18 cellular contexts compared by ENCODE assay signal in genomic region chr1:179762241-179762640, GRCh38. TPM values are rescaled to one million over a fixed set of nuclear protein-coding genes. Genes with fewer than 3 reads are reported as not detected.
DNase-seq lines count a peak whose midpoint lies in the region; TF ChIP-seq lines count a peak whose summit lies in the region.
"Had no signal": no experiment of that assay in that cellular context is flagged by ENCODE, and none has a peak within 500 bp of the region (broad histone marks: within the 10 kb centered on the region; RNA-seq: fewer than 3 reads in every experiment).

No MANE protein-coding gene starts in this region.

- intact Hi-C loops in thyroid gland (cut with DNase I) (no loop called here), posterior vena cava (cut with DNase I) (no loop called here)

- DNase-seq in SJCRH30 (no peak), mesothelial cell of epicardium (ENCODE audit: low spot score in 2 of 2, unreplicated experiment in 2 of 2) (no peak), thyroid gland (peak; percentile 56 to 61), posterior vena cava (ENCODE audit: low spot score) (no peak), SHP77 treated with DMSO at 0.1 percent for 48 hours (lab: John Stamatoyannopoulos, UW) (no peak)
- no peak for DNase-seq in activated CD4-positive, alpha-beta T cell treated with anti-CD3 and anti-CD28 coated beads for 48 hours
- DNase-seq: C1 segment of cervical spinal cord; Calu3; CD4-positive, alpha-beta memory T cell; COR-L47; DMS153; DND-41; GDM1; GM23248; H9 had no signal

- H3K4me3 ChIP-seq in SJCRH30 (no peak overlapping the region), thyroid gland (replicated peaks in 1 of 3) (no peak overlapping the region)
- H3K4me3 ChIP-seq: GM12878, GM23248 had no signal

- H3K27me3 Mint-ChIP-seq in mesothelial cell of epicardium (ENCODE audit: low read depth) = peaks cover 3% of the 10 kb centered on the region

- H3K4me1 ChIP-seq in SJCRH30 = peaks cover 15% of the 10 kb centered on the region
- H3K4me1 ChIP-seq in thyroid gland = peaks cover 15 to 29% of the 10 kb centered on the region in 2 donors

- H3K9me3 ChIP-seq in SJCRH30 (replicated peaks) = no peaks in the 10 kb centered on the region
- H3K9me3 ChIP-seq in thyroid gland = no peaks in the 10 kb centered on the region

- peak overlapping the region; percentile 84; the same call in 1 of the 2 replicates for H3K27ac ChIP-seq in SJCRH30
- peak overlapping the region; percentile 53 to 79 (median 63) for H3K27ac ChIP-seq in thyroid gland
- H3K27ac ChIP-seq: GM23248 had no signal

- no peaks in the 10 kb centered on the region for H3K9me3 Mint-ChIP-seq in mesothelial cell of epicardium

- TF ChIP-seq CTCF in mesothelial cell of epicardium (IDR thresholded peaks at IDR 0.05; ENCODE audit: unreplicated experiment) = no peak
- TF ChIP-seq CTCF in thyroid gland (IDR thresholded peaks at IDR 0.05) = no peak

- TF ChIP-seq POLR2A in thyroid gland (IDR thresholded peaks at IDR 0.05) = no peak

- H3K36me3 ChIP-seq in SJCRH30 = no peaks in the 10 kb centered on the region
- no peaks in the 10 kb centered on the region for H3K36me3 ChIP-seq in thyroid gland

- H3K36me3 Mint-ChIP-seq in mesothelial cell of epicardium = no peaks in the 10 kb centered on the region
- H3K36me3 Mint-ChIP-seq: CD4-positive, alpha-beta memory T cell had no signal

- H3K27ac Mint-ChIP-seq in mesothelial cell of epicardium = peak overlapping the region; percentile 6
- H3K27ac Mint-ChIP-seq: CD4-positive, alpha-beta memory T cell had no signal

- WGBS in thyroid gland, 2 donors = 37 to 53% methylated on average over 2 of the region's 2 CpGs

- peaks cover 31% of the 10 kb centered on the region for H3K4me1 Mint-ChIP-seq in mesothelial cell of epicardium
- H3K4me1 Mint-ChIP-seq: CD4-positive, alpha-beta memory T cell had no signal

- no peak overlapping the region for H3K4me3 Mint-ChIP-seq in mesothelial cell of epicardium
- H3K4me3 Mint-ChIP-seq: CD4-positive, alpha-beta memory T cell; H9 had no signal

- H3K27me3 ChIP-seq in SJCRH30 = no peaks in the 10 kb centered on the region
- no peaks in the 10 kb centered on the region for H3K27me3 ChIP-seq in thyroid gland

RNA-seq across cellular contexts. Expression of gene FAM163A, which starts 19.1 kb away (rescaled TPM):
- not detected in 2 replicates for total RNA-seq in SJCRH30 (2014; rRNA removed; shearing (Covaris generic))
- total RNA-seq in mesothelial cell of epicardium (10.1 to 10.2 TPM (median 10.1 TPM) in 3 replicates), thyroid gland (1 to 10 TPM in 2 of 4 donors, under 1 TPM in 1, not detected in 1; 0.33 to 3.2 (median 1.3) TPM), posterior vena cava (under 1 TPM in 1 of 2 donors, not detected in 1; 0.10 TPM)
- total RNA-seq: A673, Calu3, GM12878, GM23248, H4 had no signal

Comparison
In these comparisons a context has a peak if more than half of its experiments do, and no peak if none do; other contexts are left out.
1. DNase-seq: peak in thyroid gland (2 of 2); none in SJCRH30 (0 of 2), mesothelial cell of epicardium (0 of 2), posterior vena cava (single experiment), SHP77 treated with DMSO at 0.1 percent for 48 hours (single experiment) and activated CD4-positive, alpha-beta T cell treated with anti-CD3 and anti-CD28 coated beads for 48 hours (single experiment).